ENCODE assay signal across 1 cellular context in the genomic region with DNA sequence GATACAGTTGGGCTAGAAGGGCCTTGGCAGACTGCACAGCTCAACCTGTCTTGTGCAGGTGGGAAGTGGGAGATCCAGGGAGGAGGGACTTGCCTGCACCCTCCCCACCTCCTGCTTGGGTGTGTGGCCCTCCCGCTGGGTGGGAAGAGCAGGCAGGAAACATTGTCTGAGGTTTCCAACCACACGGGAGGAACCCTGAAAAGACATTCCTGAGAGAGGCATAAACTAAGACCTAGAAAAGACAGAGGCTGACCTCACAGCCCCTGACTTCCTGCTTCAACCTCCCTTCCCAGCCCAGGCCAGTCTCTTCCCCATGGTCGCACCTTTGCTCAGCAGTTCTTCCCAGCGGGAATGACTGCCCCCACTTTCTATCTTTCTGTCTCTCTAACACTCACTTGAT.
TF ChIP-seq lines count a peak whose summit lies in the region.

No MANE protein-coding gene starts in this region.

TF ChIP-seq in GM23338, 12 proteins besides CTCF, POLR2A, EP300 and RAD21 (continued from another document):
- TF ChIP-seq, protein P1, sequence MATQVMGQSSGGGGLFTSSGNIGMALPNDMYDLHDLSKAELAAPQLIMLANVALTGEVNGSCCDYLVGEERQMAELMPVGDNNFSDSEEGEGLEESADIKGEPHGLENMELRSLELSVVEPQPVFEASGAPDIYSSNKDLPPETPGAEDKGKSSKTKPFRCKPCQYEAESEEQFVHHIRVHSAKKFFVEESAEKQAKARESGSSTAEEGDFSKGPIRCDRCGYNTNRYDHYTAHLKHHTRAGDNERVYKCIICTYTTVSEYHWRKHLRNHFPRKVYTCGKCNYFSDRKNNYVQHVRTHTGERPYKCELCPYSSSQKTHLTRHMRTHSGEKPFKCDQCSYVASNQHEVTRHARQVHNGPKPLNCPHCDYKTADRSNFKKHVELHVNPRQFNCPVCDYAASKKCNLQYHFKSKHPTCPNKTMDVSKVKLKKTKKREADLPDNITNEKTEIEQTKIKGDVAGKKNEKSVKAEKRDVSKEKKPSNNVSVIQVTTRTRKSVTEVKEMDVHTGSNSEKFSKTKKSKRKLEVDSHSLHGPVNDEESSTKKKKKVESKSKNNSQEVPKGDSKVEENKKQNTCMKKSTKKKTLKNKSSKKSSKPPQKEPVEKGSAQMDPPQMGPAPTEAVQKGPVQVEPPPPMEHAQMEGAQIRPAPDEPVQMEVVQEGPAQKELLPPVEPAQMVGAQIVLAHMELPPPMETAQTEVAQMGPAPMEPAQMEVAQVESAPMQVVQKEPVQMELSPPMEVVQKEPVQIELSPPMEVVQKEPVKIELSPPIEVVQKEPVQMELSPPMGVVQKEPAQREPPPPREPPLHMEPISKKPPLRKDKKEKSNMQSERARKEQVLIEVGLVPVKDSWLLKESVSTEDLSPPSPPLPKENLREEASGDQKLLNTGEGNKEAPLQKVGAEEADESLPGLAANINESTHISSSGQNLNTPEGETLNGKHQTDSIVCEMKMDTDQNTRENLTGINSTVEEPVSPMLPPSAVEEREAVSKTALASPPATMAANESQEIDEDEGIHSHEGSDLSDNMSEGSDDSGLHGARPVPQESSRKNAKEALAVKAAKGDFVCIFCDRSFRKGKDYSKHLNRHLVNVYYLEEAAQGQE (IDR thresholded peaks at IDR 0.05; ENCODE audit: unreplicated experiment): no peak
- no peak for TF ChIP-seq ZNF114 (CRISPR knock-in tag; IDR thresholded peaks at IDR 0.05)
